Comparison of ENCODE assay signal across 21 cellular contexts in the genomic region with DNA sequence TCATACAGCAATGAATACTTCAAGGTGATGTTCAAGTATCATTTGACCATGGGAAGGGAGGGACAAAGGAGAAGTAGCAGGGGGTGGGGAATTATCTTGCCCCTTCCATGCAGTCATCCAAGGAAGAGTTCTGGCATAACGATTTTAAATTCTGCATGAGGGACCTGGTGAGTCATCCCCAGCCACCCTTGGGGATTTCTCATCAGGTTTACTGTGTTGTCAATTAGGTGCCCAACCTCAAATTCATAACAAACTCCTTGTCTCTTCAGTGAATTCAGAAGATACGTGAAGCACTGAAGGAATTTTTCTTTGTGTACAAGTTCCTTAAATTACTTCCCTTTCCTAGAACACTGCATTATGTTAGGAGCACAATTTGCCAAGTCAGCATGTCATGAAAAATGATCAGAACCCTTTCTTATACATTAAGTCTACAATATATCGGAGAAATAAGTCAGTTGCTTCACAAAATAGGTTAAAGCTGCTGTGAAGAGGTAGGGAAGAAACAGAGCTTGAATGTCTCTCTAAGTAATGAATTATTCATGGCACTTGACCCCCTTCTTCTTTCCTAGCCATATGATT.
DNase-seq lines count a peak whose midpoint lies in the region; ATAC-seq, FAIRE-seq and TF ChIP-seq lines count a peak whose summit lies in the region.
"Had no signal": no experiment of that assay in that cellular context is flagged by ENCODE, and none has a peak within 500 bp of the region (broad histone marks: within the 10 kb centered on the region; RNA-seq: fewer than 3 reads in every experiment).

No MANE protein-coding gene starts in this region.

- H3K27me3 Mint-ChIP-seq in T-helper 2 cell treated with Interferon-gamma antibody and Interleukin-4, amounts not matched to agents 5 μg/mL and 100 μg/mL, for 36 hours (ENCODE audit: low read depth) = no peaks in the 10 kb centered on the region
- H3K27me3 Mint-ChIP-seq: activated naive CD8-positive, alpha-beta T cell treated with anti-CD3 and anti-CD28 coated beads for 36 hours had no signal

- H3K36me3 Mint-ChIP-seq in T-helper 2 cell treated with Interferon-gamma antibody and Interleukin-4, amounts not matched to agents 5 μg/mL and 100 μg/mL, for 36 hours (ENCODE audit: low read depth) = no peaks in the 10 kb centered on the region

- peak; percentile 68 for ATAC-seq in foreskin keratinocyte
- ATAC-seq in HG02642 (IDR thresholded peaks at IDR 0.05; ENCODE audit: poor library complexity, unreplicated experiment) = no peak
- ATAC-seq in pancreas = no peak

- intact Hi-C loops in pancreas (cut with DNase I) = no loop called here

- H3K4me3 ChIP-seq in GM12865 (ENCODE audit: low read depth, low read length) (no peak overlapping the region), pancreas (no peak overlapping the region)
- H3K4me3 ChIP-seq: BLaER1, Peyer's patch, smooth muscle cell had no signal

- TF ChIP-seq CTCF in GM12865 (IDR thresholded peaks at IDR 0.05; ENCODE audit: insufficient read depth, low read depth, low read length, missing control alignments) (no peak), foreskin keratinocyte (conservative IDR thresholded peaks at IDR 0.05) (no peak), pancreas (IDR thresholded peaks at IDR 0.05) (no peak)

- in situ Hi-C loops in ACHN (cut with HindIII; ENCODE audit: low pct_ligation_motif_present, low pct_unique_long_range_greater_than_20kb, low sequenced_read_pairs) = no loop called here

- no peaks in the 10 kb centered on the region for H3K9me3 ChIP-seq in pancreas
- H3K9me3 ChIP-seq: BLaER1, Peyer's patch had no signal

- H3K4me3 Mint-ChIP-seq in T-helper 2 cell treated with Interferon-gamma antibody and Interleukin-4, amounts not matched to agents 5 μg/mL and 100 μg/mL, for 36 hours = no peak overlapping the region
- H3K4me3 Mint-ChIP-seq: activated naive CD8-positive, alpha-beta T cell treated with anti-CD3 and anti-CD28 coated beads for 36 hours had no signal

- DNase-seq in ACHN (peak; percentile 7), GM12865 (ENCODE audit: low read depth) (peak; percentile 8), RPMI7951 (ENCODE audit: low read depth) (peak; percentile 32), foreskin keratinocyte (peak in 1 of 2 donors; percentile 27), mesenteric fat pad (ENCODE audit: low spot score) (no peak), pancreas (no peak)
- DNase-seq in T-helper 2 cell treated with Interferon-gamma antibody and Interleukin-4, amounts not matched to agents 5 μg/mL and 100 μg/mL, for 36 hours (ENCODE audit: low spot score) = no peak
- DNase-seq: activated naive CD8-positive, alpha-beta T cell treated with anti-CD3 and anti-CD28 coated beads for 36 hours; central memory CD4-positive, alpha-beta T cell; DMS53; effector memory CD4-positive, alpha-beta T cell; midbrain; NCI-H1694 treated with DMSO at 0.1 percent for 48 hours; NCI-H526; Peyer's patch; stimulated activated naive CD4-positive, alpha-beta T cell; T-helper 1 cell had no signal

- H3K27me3 ChIP-seq in foreskin keratinocyte (no peaks in the 10 kb centered on the region), pancreas (no peaks in the 10 kb centered on the region)
- H3K27me3 ChIP-seq: BLaER1, Peyer's patch had no signal

- H3K27ac ChIP-seq in foreskin keratinocyte (no peak overlapping the region), pancreas (no peak overlapping the region)
- H3K27ac ChIP-seq: BLaER1, KMS-11, Peyer's patch had no signal

- WGBS in pancreas, 2 donors = 88 to 89% methylated on average over 3 of the region's 3 CpGs

- H3K27ac Mint-ChIP-seq in T-helper 2 cell treated with Interferon-gamma antibody and Interleukin-4, amounts not matched to agents 5 μg/mL and 100 μg/mL, for 36 hours = no peak overlapping the region
- H3K27ac Mint-ChIP-seq: activated naive CD8-positive, alpha-beta T cell treated with anti-CD3 and anti-CD28 coated beads for 36 hours had no signal

- no peak for FAIRE-seq in pancreas (lab: Jason Lieb, UNC)

- no peaks in the 10 kb centered on the region for H3K4me1 Mint-ChIP-seq in T-helper 2 cell treated with Interferon-gamma antibody and Interleukin-4, amounts not matched to agents 5 μg/mL and 100 μg/mL, for 36 hours (ENCODE audit: low read depth)

- no peaks in the 10 kb centered on the region for H3K9me3 Mint-ChIP-seq in T-helper 2 cell treated with Interferon-gamma antibody and Interleukin-4, amounts not matched to agents 5 μg/mL and 100 μg/mL, for 36 hours
- H3K9me3 Mint-ChIP-seq: activated naive CD8-positive, alpha-beta T cell treated with anti-CD3 and anti-CD28 coated beads for 36 hours had no signal

- no peaks in the 10 kb centered on the region for H3K36me3 ChIP-seq in pancreas

- H3K4me1 ChIP-seq in foreskin keratinocyte = no peaks in the 10 kb centered on the region
- no peaks in the 10 kb centered on the region for H3K4me1 ChIP-seq in pancreas
- H3K4me1 ChIP-seq: BLaER1, Peyer's patch had no signal

Comparison
In these comparisons a context has a peak if more than half of its experiments do, and no peak if none do; other contexts are left out.
1. DNase-seq: peak in ACHN (single experiment), GM12865 (single experiment) and RPMI7951 (single experiment); none in mesenteric fat pad (single experiment), T-helper 2 cell treated with Interferon-gamma antibody and Interleukin-4, amounts not matched to agents 5 μg/mL and 100 μg/mL, for 36 hours (single experiment) and pancreas (0 of 6).